In the genomic region with DNA sequence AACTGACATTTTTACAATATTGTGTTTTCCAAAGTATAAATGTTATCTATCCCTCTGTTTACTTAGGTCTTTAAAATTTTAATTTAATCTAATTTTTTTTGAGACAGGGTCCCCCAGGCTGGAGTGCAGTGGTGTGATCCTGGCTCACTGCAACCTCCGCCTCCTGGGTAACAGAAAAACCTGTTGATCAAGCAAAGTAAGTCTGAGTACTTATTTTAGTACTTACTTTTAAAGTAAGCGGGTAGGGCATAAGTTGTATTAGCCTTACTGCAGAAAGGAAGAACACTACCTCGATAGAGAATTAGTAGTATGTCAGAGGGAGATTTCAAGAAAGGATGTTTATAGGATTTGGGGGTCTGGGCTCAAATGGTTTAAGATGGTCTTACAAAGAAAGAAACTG, we compare ENCODE assay signal across 24 cellular contexts.
"Had no signal": no experiment of that assay in that cellular context is flagged by ENCODE, and none has a peak within 500 bp of the region (broad histone marks: within the 10 kb centered on the region; RNA-seq: fewer than 3 reads in every experiment).

No MANE protein-coding gene starts in this region.

- H3K9me3 ChIP-seq: ascending aorta, body of pancreas, Peyer's patch had no signal

- H3K27ac ChIP-seq: ascending aorta, body of pancreas, Peyer's patch, RWPE1 had no signal

- H3K36me3 ChIP-seq: ascending aorta, Peyer's patch had no signal

- H3K27me3 ChIP-seq: ascending aorta, Peyer's patch had no signal

- H3K4me3 ChIP-seq: ascending aorta, body of pancreas, Peyer's patch had no signal

- H3K4me1 ChIP-seq: ascending aorta, body of pancreas, Peyer's patch had no signal

- DNase-seq: activated CD4-positive, alpha-beta T cell treated with anti-CD3 and anti-CD28 coated beads for 48 hours; activated CD4-positive, alpha-beta T cell treated with anti-CD3 and anti-CD28 coated beads, Interleukin-2, amount 50 U/mL, for 4 hours; activated effector memory CD4-positive, alpha-beta T cell treated with anti-CD3 and anti-CD28 coated beads, Interleukin-2, amount 50 U/mL, for 16 hours; activated naive CD4-positive, alpha-beta T cell treated with Interleukin-2 at 50 U/mL for 16 hours; activated naive CD8-positive, alpha-beta T cell treated with anti-CD3 and anti-CD28 coated beads, Interleukin-2, amount 50 U/mL, for 24 hours; activated T-cell treated with anti-CD3 and anti-CD28 coated beads, Interleukin-2, amount 50 U/mL, for 4 hours; amniotic stem cell; body of pancreas; central memory CD4-positive, alpha-beta T cell; Karpas-422; MM.1S; NCI-H1105; NCI-H1436; NCI-H1694 treated with DMSO at 0.1 percent for 48 hours; NCI-H2029 treated with DMSO at 0.1 percent for 48 hours; NCI-H345; NCI-H510A; NCI-H526 treated with DMSO at 0.1 percent for 48 hours; NK-92 treated with Interleukin-12 subunit alpha and Interleukin-12 subunit beta, amount 100 ng/mL, for 24 hours; OCI-M1; Peyer's patch; SHP77 treated with DMSO at 0.1 percent for 48 hours had no signal
